In the genomic region with DNA sequence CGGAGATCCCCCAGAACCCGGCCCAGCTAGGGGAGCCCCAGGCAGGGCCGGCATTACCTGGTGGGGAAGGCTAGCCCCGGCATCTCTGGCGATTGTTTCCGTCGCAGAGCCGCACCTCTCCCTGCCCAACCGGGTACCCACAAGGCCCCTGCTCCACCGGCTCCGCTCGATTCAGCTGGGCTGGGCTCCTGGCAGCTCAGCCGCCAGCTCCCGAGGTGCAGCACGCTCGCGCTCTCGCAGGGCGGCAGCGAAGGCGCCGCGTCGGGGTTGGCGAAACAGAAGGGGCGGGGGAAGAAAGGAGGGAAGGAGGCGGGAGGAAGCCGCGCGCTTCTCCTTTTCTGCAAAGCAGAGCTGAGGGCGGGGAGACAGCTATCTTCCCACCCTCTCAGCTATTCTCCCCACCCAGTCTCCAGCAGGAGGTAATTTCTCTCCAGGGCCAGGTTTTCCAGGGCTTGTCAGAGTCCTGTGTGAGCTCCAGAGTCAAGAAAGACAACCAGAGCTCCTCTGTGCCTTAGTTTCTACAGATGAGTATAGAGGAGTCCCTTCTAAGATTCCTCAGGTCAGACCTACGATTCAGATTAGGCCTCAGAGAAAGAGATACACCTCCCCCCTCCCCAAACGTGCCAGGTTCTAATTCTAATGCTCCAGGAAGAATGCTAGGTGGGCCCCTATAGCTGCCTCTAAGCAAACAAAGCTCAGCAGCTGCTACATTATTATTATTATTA, we compare ENCODE assay signal across 8 cellular contexts.
A peak's percentile ranks its signal among the peaks of the same experiment; 100 is the strongest.
DNase-seq lines count a peak whose midpoint lies in the region; ATAC-seq, FAIRE-seq and TF ChIP-seq lines count a peak whose summit lies in the region.

No MANE protein-coding gene starts in this region.

- H3K9me3 Mint-ChIP-seq in activated naive CD8-positive, alpha-beta T cell treated with anti-CD3 and anti-CD28 coated beads, Interleukin-2, amount 50 U/mL, for 24 hours: no peaks in the 10 kb centered on the region
- no peaks in the 10 kb centered on the region for H3K9me3 Mint-ChIP-seq in type B pancreatic cell

- TF ChIP-seq CTCF in SU-DHL-6 (IDR thresholded peaks at IDR 0.05; ENCODE audit: insufficient read depth, low read length, poor library complexity, severe bottlenecking) (no peak), heart right ventricle (IDR thresholded peaks at IDR 0.05) (peak in 3 of 9 donors; percentile 14 to 28 (median 19)), type B pancreatic cell (conservative IDR thresholded peaks at IDR 0.05) (peak; percentile 29)

- H3K36me3 ChIP-seq in SU-DHL-6 (ENCODE audit: low read length) (no peaks in the 10 kb centered on the region), heart right ventricle (no peaks in the 10 kb centered on the region)

- FAIRE-seq in HTR-8/SVneo (lab: Jason Lieb, UNC): peak; percentile 83

- H3K9me3 ChIP-seq in SU-DHL-6 (ENCODE audit: insufficient read depth, low read length) (no peaks in the 10 kb centered on the region), heart right ventricle (no peaks in the 10 kb centered on the region)

- H2AFZ ChIP-seq in SU-DHL-6 (ENCODE audit: low read depth, low read length, severe bottlenecking): peak overlapping the region; percentile 99

- H3K36me3 Mint-ChIP-seq in activated naive CD8-positive, alpha-beta T cell treated with anti-CD3 and anti-CD28 coated beads, Interleukin-2, amount 50 U/mL, for 24 hours (ENCODE audit: low read depth): peaks cover 2% of the 10 kb centered on the region
- H3K36me3 Mint-ChIP-seq in type B pancreatic cell: no peaks in the 10 kb centered on the region

- ATAC-seq in GM21367 (IDR thresholded peaks at IDR 0.05; ENCODE audit: unreplicated experiment) (peak; percentile 88), heart right ventricle (peak; percentile 91 to 97 (median 94))
- ATAC-seq in activated naive CD8-positive, alpha-beta T cell treated with anti-CD3 and anti-CD28 coated beads, Interleukin-2, amount 50 U/mL, for 24 hours: peak; percentile 93

- H3K27me3 ChIP-seq in SU-DHL-6 (ENCODE audit: low read length) (no peaks in the 10 kb centered on the region), heart right ventricle (peaks cover 0 to 9% (median 0%) of the 10 kb centered on the region in 7 donors)

- H3K4me3 ChIP-seq in SU-DHL-6 (ENCODE audit: insufficient read depth, low read length, poor library complexity, severe bottlenecking) (peak overlapping the region; percentile 63), heart right ventricle (peak overlapping the region; percentile 29 to 70 (median 59))

- no peaks in the 10 kb centered on the region for H3K9me2 ChIP-seq in SU-DHL-6 (replicated peaks; ENCODE audit: insufficient read depth, low read length)

- H3K4me1 Mint-ChIP-seq in activated naive CD8-positive, alpha-beta T cell treated with anti-CD3 and anti-CD28 coated beads, Interleukin-2, amount 50 U/mL, for 24 hours: peaks cover 43% of the 10 kb centered on the region
- H3K4me1 Mint-ChIP-seq in type B pancreatic cell (ENCODE audit: unreplicated experiment): peaks cover 37% of the 10 kb centered on the region

- H3K4me3 Mint-ChIP-seq in activated naive CD8-positive, alpha-beta T cell treated with anti-CD3 and anti-CD28 coated beads, Interleukin-2, amount 50 U/mL, for 24 hours: peak overlapping the region; percentile 84
- peak overlapping the region; percentile 89 for H3K4me3 Mint-ChIP-seq in type B pancreatic cell

- H3K4me2 ChIP-seq in SU-DHL-6 (ENCODE audit: low read depth, low read length, poor library complexity, severe bottlenecking): peak overlapping the region; percentile 77

- WGBS in heart right ventricle, 2 donors: 3 to 4% methylated on average over 33 of the region's 33 CpGs

- peak overlapping the region; percentile 61 for H3K27ac Mint-ChIP-seq in activated naive CD8-positive, alpha-beta T cell treated with anti-CD3 and anti-CD28 coated beads, Interleukin-2, amount 50 U/mL, for 24 hours
- peak overlapping the region; percentile 88 for H3K27ac Mint-ChIP-seq in type B pancreatic cell

- H4K20me1 ChIP-seq in SU-DHL-6 (ENCODE audit: low read depth, low read length): no peaks in the 10 kb centered on the region

- peak; percentile 87 for DNase-seq in D341Med (ENCODE audit: low spot score)
- peak; percentile 88 for DNase-seq in HTR-8/SVneo (ENCODE audit: insufficient read length, low spot score)
- peak; percentile 82 for DNase-seq in activated naive CD8-positive, alpha-beta T cell treated with anti-CD3 and anti-CD28 coated beads, Interleukin-2, amount 50 U/mL, for 24 hours
- peak; percentile 74 to 83 for DNase-seq in heart right ventricle
- peak; percentile 54 to 97 (median 84) for DNase-seq in posterior cingulate gyrus
- peak; percentile 87 for DNase-seq in type B pancreatic cell (ENCODE audit: extremely low spot score, unreplicated experiment)

- H3K27me3 Mint-ChIP-seq in activated naive CD8-positive, alpha-beta T cell treated with anti-CD3 and anti-CD28 coated beads, Interleukin-2, amount 50 U/mL, for 24 hours: no peaks in the 10 kb centered on the region
- peaks cover 3% of the 10 kb centered on the region for H3K27me3 Mint-ChIP-seq in type B pancreatic cell

- intact Hi-C loops in heart right ventricle (cut with DNase I) (no loop called here), posterior cingulate gyrus (cut with DNase I) (no loop called here)

- H3F3A ChIP-seq in SU-DHL-6 (ENCODE audit: insufficient read depth): no peaks in the 10 kb centered on the region

- peaks cover 0 to 45% (median 9%) of the 10 kb centered on the region in 9 donors for H3K4me1 ChIP-seq in heart right ventricle

- H3K79me2 ChIP-seq in SU-DHL-6 (ENCODE audit: insufficient read depth, low read length): no peaks in the 10 kb centered on the region

- peak overlapping the region; percentile 65 for H3K9ac ChIP-seq in SU-DHL-6 (ENCODE audit: low read length)

- H3K27ac ChIP-seq in SU-DHL-6 (ENCODE audit: low read depth, low read length) (0 out of 2 replicates have a peak overlapping the region, but pooled peaks have one; percentile 16), heart right ventricle (peak overlapping the region in 9 of 10 donors; percentile 36 to 87 (median 66))

Comparison
In these comparisons a context has a peak if more than half of its experiments do, and no peak if none do; other contexts are left out.
1. Peak in every context shown above with its lines: DNase-seq, ATAC-seq, H3K4me3 ChIP-seq and H3K27ac ChIP-seq.